In the genomic region with DNA sequence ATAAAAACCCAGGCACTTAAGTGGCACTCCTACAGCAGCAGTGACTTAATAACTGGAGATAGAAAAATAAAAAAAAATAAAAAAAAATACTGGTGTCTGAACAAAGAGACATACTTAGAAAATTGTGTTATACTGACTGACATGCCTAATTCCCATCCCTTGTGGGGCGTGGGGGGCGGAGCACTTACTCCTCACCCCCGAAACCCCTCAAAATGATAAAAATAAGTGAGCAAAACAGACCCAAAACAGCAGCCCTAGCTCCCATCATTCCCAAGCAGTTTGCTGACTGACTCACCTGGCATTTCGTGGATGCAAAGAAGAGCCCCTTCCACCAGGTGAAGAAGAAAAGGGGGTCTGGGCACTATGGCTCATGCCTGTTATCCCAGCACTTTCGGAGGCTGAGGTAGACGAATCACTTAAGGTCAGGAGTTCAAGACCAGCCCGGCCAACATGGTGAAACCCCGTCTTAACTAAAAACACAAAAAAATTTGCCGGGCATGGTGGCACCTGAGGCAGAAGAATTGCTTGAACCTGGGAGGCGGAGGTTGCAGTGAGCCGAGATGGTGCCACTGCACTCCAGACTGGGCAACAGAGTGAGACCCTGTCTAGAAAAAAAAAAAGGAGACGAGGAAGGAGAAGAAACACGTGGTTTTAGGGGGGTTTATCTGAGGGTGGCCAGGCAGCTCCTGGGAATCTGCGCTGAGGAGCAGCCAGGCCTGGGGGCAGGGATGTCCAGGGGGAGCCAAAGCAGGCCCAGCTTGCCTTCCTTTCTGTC, we compare ENCODE assay signal across 8 cellular contexts. TPM values are rescaled to one million over a fixed set of nuclear protein-coding genes. Genes with fewer than 3 reads are reported as not detected.
A peak's percentile ranks its signal among the peaks of the same experiment; 100 is the strongest.
DNase-seq lines count a peak whose midpoint lies in the region; ATAC-seq and TF ChIP-seq lines count a peak whose summit lies in the region.

No MANE protein-coding gene starts in this region.

- H3K27ac ChIP-seq in right cardiac atrium (ENCODE audit: low read length) (no peak overlapping the region), ascending aorta (peak overlapping the region in 1 of 2 donors; percentile 84)

- DNase-seq in right cardiac atrium = no peak
- DNase-seq in left ventricle myocardium superior = no peak
- DNase-seq in ascending aorta (ENCODE audit: low spot score in 2 of 2) = no peak
- DNase-seq in DMS53 (lab: John Stamatoyannopoulos, UW) = no peak

- H3K4me3 ChIP-seq in right cardiac atrium (ENCODE audit: low read length) (peak overlapping the region; percentile 72), ascending aorta (peak overlapping the region; percentile 82 to 86), mononuclear cell (ENCODE audit: low read length) (peak overlapping the region; percentile 67)

- H3K9me3 ChIP-seq in right cardiac atrium (ENCODE audit: control insufficient read depth, low read length) (no peaks in the 10 kb centered on the region), ascending aorta (no peaks in the 10 kb centered on the region), mononuclear cell (ENCODE audit: low read depth, low read length) (no peaks in the 10 kb centered on the region)

- H3K4me1 ChIP-seq in right cardiac atrium (ENCODE audit: control insufficient read depth, insufficient read depth, low read length) = no peaks in the 10 kb centered on the region
- peaks cover 0 to 6% of the 10 kb centered on the region in 2 donors for H3K4me1 ChIP-seq in ascending aorta
- H3K4me1 ChIP-seq in mononuclear cell (ENCODE audit: insufficient read depth, low read length) = peaks cover 34% of the 10 kb centered on the region

- intact Hi-C loops in right cardiac atrium (cut with DNase I) = no loop called here
- intact Hi-C loops in left ventricle myocardium superior (cut with micrococcal nuclease) = no loop called here
- intact Hi-C loops in ascending aorta (cut with DNase I) = no loop called here

- no peak for TF ChIP-seq CTCF in ascending aorta (IDR thresholded peaks at IDR 0.05)

- WGBS in right cardiac atrium = 91% methylated on average over 14 of the region's 14 CpGs

- H3K36me3 ChIP-seq in ascending aorta = no peaks in the 10 kb centered on the region

- H3K27me3 ChIP-seq in right cardiac atrium (ENCODE audit: control insufficient read depth, insufficient read depth) (no peaks in the 10 kb centered on the region), ascending aorta (no peaks in the 10 kb centered on the region), mononuclear cell (ENCODE audit: insufficient read depth, low read length) (peaks cover 3% of the 10 kb centered on the region)

- no peak for ATAC-seq in right cardiac atrium
- no peak for ATAC-seq in left ventricle myocardium superior
- ATAC-seq in GM18873 (IDR thresholded peaks at IDR 0.05; ENCODE audit: low FRiP score, unreplicated experiment) = no peak
- ATAC-seq in GM19328 (IDR thresholded peaks at IDR 0.05; ENCODE audit: unreplicated experiment) = no peak
- no peak for ATAC-seq in HG03571 (IDR thresholded peaks at IDR 0.05; ENCODE audit: unreplicated experiment)

RNA-seq across cellular contexts. Expression of a gene that starts 50.8 kb away (rescaled TPM):
- 10 to 100 TPM in 3 of 4 donors, 1 to 10 TPM in 1; 8.1 to 45.3 (median 29.0) TPM for total RNA-seq in right cardiac atrium
- polyA plus RNA-seq in right cardiac atrium = 17.3 TPM
- 35.9 TPM for total RNA-seq in left ventricle myocardium superior
- total RNA-seq in ascending aorta = 0.11 TPM
- total RNA-seq in mononuclear cell = 5.8 TPM
